ENCODE assay signal across 11 cellular contexts in the genomic region with DNA sequence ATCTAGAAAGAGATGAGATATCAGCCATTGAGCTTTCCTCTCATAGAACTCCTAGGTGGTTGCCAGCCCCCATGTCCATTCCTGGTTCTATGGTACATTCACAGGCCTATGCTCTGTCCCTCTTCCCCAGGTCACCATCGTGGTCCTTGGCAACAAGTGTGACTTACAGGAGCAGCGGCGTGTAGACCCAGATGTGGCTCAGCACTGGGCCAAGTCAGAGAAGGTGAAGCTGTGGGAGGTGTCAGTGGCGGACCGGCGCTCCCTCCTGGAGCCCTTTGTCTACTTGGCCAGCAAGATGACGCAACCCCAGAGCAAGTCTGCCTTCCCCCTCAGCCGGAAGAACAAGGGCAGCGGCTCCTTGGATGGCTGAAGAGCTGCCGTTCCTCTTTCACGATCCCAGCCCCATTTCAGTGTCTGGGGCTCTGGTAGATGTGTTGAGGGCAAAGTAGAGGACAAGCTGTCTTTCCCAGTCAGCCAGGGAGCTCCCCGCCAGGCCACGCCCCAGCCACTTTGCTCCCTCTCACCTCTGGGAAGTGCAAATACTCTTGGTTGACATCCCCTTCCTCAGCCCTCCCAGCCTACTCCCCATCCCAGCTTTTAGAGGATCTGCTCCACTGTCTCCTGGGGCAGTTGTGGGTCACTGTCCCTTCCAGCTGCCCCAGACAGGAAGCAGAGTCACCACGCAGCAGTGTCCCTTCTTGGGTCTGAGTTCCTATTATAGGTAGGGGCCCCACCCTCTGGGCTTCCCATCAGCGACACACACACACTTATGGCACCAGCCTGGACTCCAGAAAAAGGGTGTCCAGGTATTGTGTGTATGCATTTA. TPM values are rescaled to one million over a fixed set of nuclear protein-coding genes. Genes with fewer than 3 reads are reported as not detected.
DNase-seq lines count a peak whose midpoint lies in the region; ATAC-seq, FAIRE-seq and TF ChIP-seq lines count a peak whose summit lies in the region.
"Had no signal": no experiment of that assay in that cellular context is flagged by ENCODE, and none has a peak within 500 bp of the region (broad histone marks: within the 10 kb centered on the region; RNA-seq: fewer than 3 reads in every experiment).

No MANE protein-coding gene starts in this region.

- 0 out of 2 replicates have a peak, but pooled peaks cover 2% of the 10 kb centered on the region for H3K79me1 ChIP-seq in H1 (ENCODE audit: low read depth, low read length)

- peaks cover 2 to 16% (median 5%) of the 10 kb centered on the region in 4 experiments for H3K4me1 ChIP-seq in H1 (replicated peaks in 1 of 4; ENCODE audit: control insufficient read depth in 3 of 4, insufficient read depth in 4 of 4, low read length in 3 of 4)
- peaks cover 26% of the 10 kb centered on the region in 2 donors for H3K4me1 ChIP-seq in mucosa of rectum (ENCODE audit: control insufficient read depth in 2 of 2, insufficient read depth in 2 of 2, low read length in 2 of 2)

- TF ChIP-seq POLR2A in H1 (IDR thresholded peaks at IDR 0.05; ENCODE audit: control extremely low read depth in 1 of 2, low read depth in 2 of 2, low read length in 2 of 2): no peak

- H2BK120ac ChIP-seq in H1 (replicated peaks; ENCODE audit: low read depth, low read length): no peak overlapping the region

- TF ChIP-seq CTCF in H1 (IDR thresholded peaks at IDR 0.05; ENCODE audit: control extremely low read depth in 1 of 3, insufficient read depth in 1 of 3, low read depth in 1 of 3, low read length in 3 of 3): no peak

- TF ChIP-seq RAD21 in H1 (IDR thresholded peaks at IDR 0.05 in 1 of 2, conservative IDR thresholded peaks at IDR 0.05 in 1 of 2; ENCODE audit: low read depth in 2 of 2, low read length in 2 of 2): no peak

- H4K91ac ChIP-seq in H1 (replicated peaks; ENCODE audit: insufficient read length, low read length): no peak overlapping the region

- no peak overlapping the region for H2BK15ac ChIP-seq in H1 (ENCODE audit: low read length)

- H3K9me3 ChIP-seq in H1 (ENCODE audit: insufficient read depth in 2 of 2, low read depth in 1 of 2, low read length in 1 of 2) (no peaks in the 10 kb centered on the region), mucosa of rectum (ENCODE audit: control insufficient read depth in 2 of 2, low read length in 2 of 2) (no peaks in the 10 kb centered on the region)
- H3K9me3 ChIP-seq: pancreas had no signal

- H3K36me3 ChIP-seq in H1 (ENCODE audit: control insufficient read depth in 2 of 4, insufficient read depth in 4 of 4, low read length in 3 of 4) (peaks cover 13 to 30% (median 15%) of the 10 kb centered on the region in 4 experiments; a peak in 6 of 8 replicates), mucosa of rectum (ENCODE audit: control insufficient read depth in 2 of 2, insufficient read depth in 2 of 2, low read length in 2 of 2) (peaks cover 19 to 23% of the 10 kb centered on the region in 2 donors)

- DNase-seq in AG08396 (ENCODE audit: low spot score) (peak; percentile 10), NOMO-1 (lab: John Stamatoyannopoulos, UW; ENCODE audit: unreplicated experiment in 2 of 2) (peak; percentile 90 to 91), H1 (ENCODE audit: low read depth in 1 of 2, low spot score in 2 of 2) (no peak), A172 (ENCODE audit: low spot score) (no peak), SK-N-DZ (ENCODE audit: low spot score) (no peak)
- DNase-seq in stimulated activated CD4-positive, alpha-beta T cell treated with anti-CD3 and anti-CD28 coated beads, Interleukin-12 subunit alpha, Interleukin-12 subunit beta, amount 100 ng/mL, for 4 hours: no peak
- DNase-seq: CD4-positive, alpha-beta T cell; NCI-H446 had no signal

- no peak overlapping the region for H3K23ac ChIP-seq in H1 (ENCODE audit: insufficient read length)

- H3K27me3 ChIP-seq in H1 (replicated peaks in 1 of 4; ENCODE audit: control insufficient read depth in 3 of 4, extremely low read depth in 1 of 4, insufficient read depth in 3 of 4, low read length in 3 of 4): no peaks in the 10 kb centered on the region
- H3K27me3 ChIP-seq in mucosa of rectum (ENCODE audit: control insufficient read depth in 2 of 2, insufficient read depth in 2 of 2, low read length in 2 of 2): no peaks in the 10 kb centered on the region
- H3K27me3 ChIP-seq: pancreas had no signal

- H2BK5ac ChIP-seq in H1 (ENCODE audit: low read depth, low read length): peak overlapping the region; percentile 56; the same call in 1 of the 2 replicates

- CTCF ChIA-PET in H1 (lab: Charles Lee; ENCODE audit: partially characterized antibody): interaction anchor here (0.5 to 38.8 kb wide), 20 partner anchors 7 to 504 kb away, joined by 3 to 1084 read pairs (median 4); a partner anchor contains a TSS

- H2AK5ac ChIP-seq in H1 (ENCODE audit: low read depth, low read length): no peak overlapping the region; the same call in 1 of the 2 replicates

- H4K20me1 ChIP-seq in H1 (replicated peaks in 1 of 2; ENCODE audit: control insufficient read depth in 1 of 2, insufficient read depth in 2 of 2, low read length in 2 of 2): no peaks in the 10 kb centered on the region

- H3K14ac ChIP-seq in H1 (ENCODE audit: insufficient read length): no peak overlapping the region

- TF ChIP-seq EP300 in H1 (IDR thresholded peaks at IDR 0.05; ENCODE audit: borderline replicate concordance in 1 of 2, low read depth in 2 of 2, low read length in 2 of 2): no peak

- no peak for ATAC-seq in GM18867 (IDR thresholded peaks at IDR 0.05; ENCODE audit: unreplicated experiment)

- no peak overlapping the region; the same call in 1 of the 2 replicates for H3K18ac ChIP-seq in H1 (ENCODE audit: extremely low read depth, low read length)

- H3K23me2 ChIP-seq in H1 (ENCODE audit: low read depth, low read length): peaks cover 6% of the 10 kb centered on the region; the same call in 1 of the 2 replicates

- no peak overlapping the region for H3K4ac ChIP-seq in H1 (replicated peaks; ENCODE audit: insufficient read length, low read depth, low read length)

- no peak overlapping the region for H2BK20ac ChIP-seq in H1 (ENCODE audit: low read length)

- H3K56ac ChIP-seq in H1 (replicated peaks; ENCODE audit: insufficient read length, low read depth, low read length): no peak overlapping the region

- peak overlapping the region; percentile 22; the same call in 1 of the 2 replicates for H4K8ac ChIP-seq in H1 (ENCODE audit: extremely low read depth, insufficient read depth, low read length)

- H3K4me2 ChIP-seq in H1 (ENCODE audit: insufficient read depth in 1 of 2, low read depth in 2 of 2, low read length in 2 of 2): no peak overlapping the region

- H3K27ac ChIP-seq in H1 (ENCODE audit: low read depth, low read length) (no peak overlapping the region), mucosa of rectum (ENCODE audit: low read depth in 2 of 2, low read length in 2 of 2) (peak overlapping the region; percentile 56 to 67)

- POLR2A ChIA-PET in H1 (lab: Charles Lee; ENCODE audit: partially characterized antibody): interaction anchor here (0.7 to 6.0 kb wide), 10 partner anchors 7 to 500 kb away, joined by 4 to 51 read pairs (median 4); a partner anchor contains a TSS

- no peak overlapping the region for H4K5ac ChIP-seq in H1 (ENCODE audit: insufficient read length, low read depth, low read length)

- FAIRE-seq in H1 (lab: Jason Lieb, UNC): no peak
- FAIRE-seq: pancreas had no signal

- H2AFZ ChIP-seq in H1 (ENCODE audit: low read length): no peak overlapping the region

- peaks cover 7 to 15% of the 10 kb centered on the region in 2 experiments for H3K79me2 ChIP-seq in H1 (ENCODE audit: control insufficient read depth in 1 of 2, insufficient read depth in 2 of 2, low read length in 2 of 2)

- H2BK12ac ChIP-seq in H1 (ENCODE audit: low read depth, low read length): no peak overlapping the region

- H3K4me3 ChIP-seq in H1 (ENCODE audit: extremely low read depth in 1 of 4, insufficient read depth in 2 of 4, low read depth in 3 of 4, low read length in 4 of 4): no peak overlapping the region
- no peak overlapping the region for H3K4me3 ChIP-seq in mucosa of rectum (ENCODE audit: low read length in 2 of 2)
- H3K4me3 ChIP-seq: pancreas had no signal

- H3K9ac ChIP-seq in H1 (replicated peaks in 1 of 4; ENCODE audit: extremely low read depth in 1 of 4, low read depth in 3 of 4, low read length in 3 of 4): no peak overlapping the region
- no peak overlapping the region for H3K9ac ChIP-seq in mucosa of rectum (ENCODE audit: low read depth in 1 of 2, low read length in 2 of 2)

- 89% methylated on average over 15 of the region's 15 CpGs; no CpG with 5 or more reads in 1 of the 2 experiments for WGBS in H1 (ENCODE audit: extremely low coverage in 1 of 2, insufficient coverage in 1 of 2, insufficient read length in 1 of 2, insufficient replicate concordance in 2 of 2, low coverage in 1 of 2, low lambda C conversion rate in 2 of 2, missing lambda C conversion rate in 1 of 2), 2 experiments

RNA-seq across cellular contexts. Expression of a gene that starts 3.8 kb away (rescaled TPM):
- 31.1 and 34.5 TPM in 2 replicates for total RNA-seq in H1 (2021; fragmentation: NEBNext Ultra II Directional; extraction: Animal tissue kit (Norgen Biotek cat#: 25700))
- 51.1 and 59.7 TPM in 2 replicates for polyA plus RNA-seq in H1 (2011; rRNA removed)
- 48.5 TPM for polyA plus RNA-seq in H1 (2011; cell fraction: cytosol; rRNA removed)
- 37.1 TPM for polyA plus RNA-seq in H1 (2011; cell fraction: nucleus; rRNA removed)
- 32.8 to 37.6 TPM (median 36.5 TPM) in 4 replicates for polyA plus RNA-seq in H1 (2012, experiment 1 of 2)
- 31.9 TPM for polyA plus RNA-seq in H1 (2012, experiment 2 of 2)
- 32.6 TPM for polyA plus RNA-seq in H1 (2013, experiment 1 of 2)
- 33.2 TPM for polyA plus RNA-seq in H1 (2013, experiment 2 of 2)
- 32.4 and 37.8 TPM in 2 replicates for polyA minus RNA-seq in H1 (2011; rRNA and poly(A)+ RNA removed)
- 20.8 TPM for polyA minus RNA-seq in H1 (2011; cell fraction: cytosol; rRNA and poly(A)+ RNA removed)
- polyA minus RNA-seq in H1 (2011; cell fraction: nucleus; rRNA and poly(A)+ RNA removed): 21.5 TPM
- 48.6 and 51.8 TPM in 2 replicates for total RNA-seq in A172 (2014; rRNA removed; shearing (Covaris generic))
- 79.4 and 94.0 TPM in 2 replicates for polyA plus RNA-seq in SK-N-DZ (2014; cell fraction: cytosol; rRNA removed)
- 26.2 and 34.8 TPM in 2 replicates for polyA plus RNA-seq in SK-N-DZ (2014; cell fraction: nucleus; rRNA removed)

RNA-seq across cellular contexts. Expression of a gene that starts 6.5 kb away (rescaled TPM):
- 129 and 148 TPM in 2 replicates for total RNA-seq in H1 (2021; fragmentation: NEBNext Ultra II Directional; extraction: Animal tissue kit (Norgen Biotek cat#: 25700))
- polyA plus RNA-seq in H1 (2011; rRNA removed): 21.6 and 31.0 TPM in 2 replicates
- 45.3 TPM for polyA plus RNA-seq in H1 (2011; cell fraction: cytosol; rRNA removed)
- polyA plus RNA-seq in H1 (2011; cell fraction: nucleus; rRNA removed): 36.9 TPM
- 142 to 161 TPM (median 147 TPM) in 4 replicates for polyA plus RNA-seq in H1 (2012, experiment 1 of 2)
- polyA plus RNA-seq in H1 (2012, experiment 2 of 2): 32.5 TPM
- 109 TPM for polyA plus RNA-seq in H1 (2013, experiment 1 of 2)
- polyA plus RNA-seq in H1 (2013, experiment 2 of 2): 105 TPM
- 77.7 and 86.8 TPM in 2 replicates for polyA minus RNA-seq in H1 (2011; rRNA and poly(A)+ RNA removed)
- polyA minus RNA-seq in H1 (2011; cell fraction: cytosol; rRNA and poly(A)+ RNA removed): 44.3 TPM
- 95.7 TPM for polyA minus RNA-seq in H1 (2011; cell fraction: nucleus; rRNA and poly(A)+ RNA removed)
- total RNA-seq in A172 (2014; rRNA removed; shearing (Covaris generic)): 118 and 132 TPM in 2 replicates
- polyA plus RNA-seq in SK-N-DZ (2014; cell fraction: cytosol; rRNA removed): 159 and 167 TPM in 2 replicates
- 80.4 and 84.3 TPM in 2 replicates for polyA plus RNA-seq in SK-N-DZ (2014; cell fraction: nucleus; rRNA removed)

RNA-seq across cellular contexts. Expression of a gene that starts 26.7 kb away (rescaled TPM):
- total RNA-seq in H1 (2021; fragmentation: NEBNext Ultra II Directional; extraction: Animal tissue kit (Norgen Biotek cat#: 25700)): 1.4 TPM in 2 replicates
- polyA plus RNA-seq in H1 (2011; rRNA removed): 1.0 and 1.5 TPM in 2 replicates
- polyA plus RNA-seq in H1 (2011; cell fraction: cytosol; rRNA removed): 1.1 TPM
- polyA plus RNA-seq in H1 (2011; cell fraction: nucleus; rRNA removed): 1.8 TPM
- 0.64 to 1.3 TPM (median 1.1 TPM) in 4 replicates for polyA plus RNA-seq in H1 (2012, experiment 1 of 2)
- polyA plus RNA-seq in H1 (2012, experiment 2 of 2): 0.63 TPM
- polyA plus RNA-seq in H1 (2013, experiment 1 of 2): 0.61 TPM
- polyA plus RNA-seq in H1 (2013, experiment 2 of 2): 0.57 TPM
- polyA minus RNA-seq in H1 (2011; rRNA and poly(A)+ RNA removed): 1.1 and 1.4 TPM in 2 replicates
- polyA minus RNA-seq in H1 (2011; cell fraction: cytosol; rRNA and poly(A)+ RNA removed): 1.5 TPM
- polyA minus RNA-seq in H1 (2011; cell fraction: nucleus; rRNA and poly(A)+ RNA removed): 1.8 TPM
- total RNA-seq in A172 (2014; rRNA removed; shearing (Covaris generic)): not detected in 2 replicates
- 2.0 and 2.5 TPM in 2 replicates for polyA plus RNA-seq in SK-N-DZ (2014; cell fraction: cytosol; rRNA removed)
- polyA plus RNA-seq in SK-N-DZ (2014; cell fraction: nucleus; rRNA removed): 1.7 and 2.3 TPM in 2 replicates

RNA-seq across cellular contexts. Expression of a gene that starts 57.1 kb away (rescaled TPM):
- total RNA-seq in H1 (2021; fragmentation: NEBNext Ultra II Directional; extraction: Animal tissue kit (Norgen Biotek cat#: 25700)): 60.6 and 64.2 TPM in 2 replicates
- 21.9 and 43.3 TPM in 2 replicates for polyA plus RNA-seq in H1 (2011; rRNA removed)
- 31.8 TPM for polyA plus RNA-seq in H1 (2011; cell fraction: cytosol; rRNA removed)
- polyA plus RNA-seq in H1 (2011; cell fraction: nucleus; rRNA removed): 43.7 TPM
- 33.1 to 53.1 TPM (median 45.5 TPM) in 4 replicates for polyA plus RNA-seq in H1 (2012, experiment 1 of 2)
- 41.2 TPM for polyA plus RNA-seq in H1 (2012, experiment 2 of 2)
- polyA plus RNA-seq in H1 (2013, experiment 1 of 2): 29.7 TPM
- 28.7 TPM for polyA plus RNA-seq in H1 (2013, experiment 2 of 2)
- 77.8 and 84.7 TPM in 2 replicates for polyA minus RNA-seq in H1 (2011; rRNA and poly(A)+ RNA removed)
- 41.2 TPM for polyA minus RNA-seq in H1 (2011; cell fraction: cytosol; rRNA and poly(A)+ RNA removed)
- polyA minus RNA-seq in H1 (2011; cell fraction: nucleus; rRNA and poly(A)+ RNA removed): 33.4 TPM
- 110 and 127 TPM in 2 replicates for total RNA-seq in A172 (2014; rRNA removed; shearing (Covaris generic))
- 65.2 and 68.4 TPM in 2 replicates for polyA plus RNA-seq in SK-N-DZ (2014; cell fraction: cytosol; rRNA removed)
- 33.2 and 36.3 TPM in 2 replicates for polyA plus RNA-seq in SK-N-DZ (2014; cell fraction: nucleus; rRNA removed)

Comparison
In these comparisons a context has a peak if more than half of its experiments do, and no peak if none do; other contexts are left out.
1. DNase-seq: peak in AG08396 (single experiment) and NOMO-1 (2 of 2); none in H1 (0 of 2), stimulated activated CD4-positive, alpha-beta T cell treated with anti-CD3 and anti-CD28 coated beads, Interleukin-12 subunit alpha, Interleukin-12 subunit beta, amount 100 ng/mL, for 4 hours (single experiment), A172 (single experiment) and SK-N-DZ (single experiment).